In the genomic region with DNA sequence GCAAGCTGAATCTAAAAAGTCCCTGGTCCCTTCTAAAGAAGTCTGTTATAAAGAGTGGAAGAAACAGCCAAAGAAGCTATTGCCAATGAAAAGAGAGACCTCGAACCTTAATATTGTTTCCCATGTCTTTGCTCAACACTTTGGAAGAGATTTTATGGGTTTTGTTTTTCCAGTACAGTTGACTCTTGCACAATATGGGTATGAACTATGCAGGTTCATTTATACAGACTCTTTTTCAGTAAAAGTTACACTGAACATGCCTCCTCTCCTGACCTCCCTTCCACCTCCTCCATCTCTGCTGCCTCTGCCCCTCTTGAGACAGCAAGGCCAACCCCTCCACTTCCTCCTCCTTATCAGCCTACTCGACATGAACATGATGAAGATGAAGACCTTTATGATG, we compare ENCODE assay signal across 7 cellular contexts.
"Had no signal": no experiment of that assay in that cellular context is flagged by ENCODE, and none has a peak within 500 bp of the region (broad histone marks: within the 10 kb centered on the region; RNA-seq: fewer than 3 reads in every experiment).

No MANE protein-coding gene starts in this region.

- ATAC-seq: GM23338 had no signal

- H2AFZ ChIP-seq: GM23338 had no signal

- DNase-seq: H9, HCEC 1CT, KBM-7 had no signal

- FAIRE-seq: H1, H54, HTR-8/SVneo had no signal

- H3K4me2 ChIP-seq: GM23338 had no signal

- H3K4me3 ChIP-seq: GM23338 had no signal
